Comparison of ENCODE assay signal across 8 cellular contexts in genomic region chr5:17219006-17219422, GRCh38. TPM values are rescaled to one million over a fixed set of nuclear protein-coding genes. Genes with fewer than 3 reads are reported as not detected.
A peak's percentile ranks its signal among the peaks of the same experiment; 100 is the strongest.
DNase-seq lines count a peak whose midpoint lies in the region; ATAC-seq, FAIRE-seq and TF ChIP-seq lines count a peak whose summit lies in the region.

No MANE protein-coding gene starts in this region.

- 11% methylated on average over 20 of the region's 20 CpGs for WGBS in liver
- WGBS in HepG2 (ENCODE audit: low lambda C conversion rate), result 72% methylated on average over 5 of the region's 20 CpGs

- peak overlapping the region in 2 of 3 donors; percentile 28 to 60 for H3K4me3 ChIP-seq in liver (ENCODE audit: low read depth in 1 of 3, low read length in 3 of 3)
- no peak overlapping the region for H3K4me3 ChIP-seq in HepG2 (replicated peaks in 1 of 3; ENCODE audit: insufficient read depth in 1 of 3, low read depth in 2 of 3, low read length in 3 of 3)
- peak overlapping the region; percentile 95 for H3K4me3 ChIP-seq in iPS-15b (ENCODE audit: low read depth, low read length)

- H3K27me3 ChIP-seq in liver (ENCODE audit: control insufficient read depth in 4 of 4, insufficient read depth in 4 of 4, low read length in 3 of 4), result peaks cover 0 to 9% (median 2%) of the 10 kb centered on the region in 4 donors
- H3K27me3 ChIP-seq in HepG2 (ENCODE audit: control insufficient read depth in 1 of 2, insufficient read depth in 2 of 2, low read length in 2 of 2), result no peaks in the 10 kb centered on the region
- H3K27me3 ChIP-seq in iPS-15b (ENCODE audit: control insufficient read depth, insufficient read depth, low read length), result no peaks in the 10 kb centered on the region

- DNase-seq in HepG2 (ENCODE audit: low spot score), result no peak
- peak; percentile 35 for DNase-seq in activated B cell treated with CpG ODN at 0.5 μM for 24 hours
- DNase-seq in stimulated activated effector memory CD8-positive, alpha-beta T cell treated with anti-CD3 and anti-CD28 coated beads, Interleukin-12 subunit alpha, Interleukin-12 subunit beta, amount 100 ng/mL, for 72 hours (ENCODE audit: low spot score in 2 of 2), result no peak
- DNase-seq in NK-92 treated with Interleukin-12 subunit alpha and Interleukin-12 subunit beta, amount 100 ng/mL, for 24 hours (lab: John Stamatoyannopoulos, UW), result no peak

- no peaks in the 10 kb centered on the region for H4K20me1 ChIP-seq in HepG2 (ENCODE audit: insufficient read depth, low read length)

- no peak overlapping the region for H2AFZ ChIP-seq in HepG2 (ENCODE audit: low read length)

- TF ChIP-seq EP300 in HepG2 (IDR thresholded peaks at IDR 0.05; ENCODE audit: low read depth in 2 of 2, low read length in 2 of 2), result no peak
- TF ChIP-seq EP300 in HepG2 (CRISPR knock-in tag; IDR thresholded peaks at IDR 0.05; ENCODE audit: borderline replicate concordance), result no peak

- H3K9ac ChIP-seq in liver (ENCODE audit: low read depth in 1 of 2, low read length in 2 of 2) (no peak overlapping the region), HepG2 (ENCODE audit: insufficient read depth, low read depth, low read length) (no peak overlapping the region), iPS-15b (ENCODE audit: low read depth, low read length) (peak overlapping the region; percentile 38)

- no peak for TF ChIP-seq POLR2A in HepG2 (IDR thresholded peaks at IDR 0.05; ENCODE audit: insufficient read depth in 1 of 2, low read depth in 2 of 2, low read length in 2 of 2)

- H3K9me3 Mint-ChIP-seq in activated B cell treated with CpG ODN at 0.5 μM for 24 hours, result no peaks in the 10 kb centered on the region
- H3K9me3 Mint-ChIP-seq in stimulated activated effector memory CD8-positive, alpha-beta T cell treated with anti-CD3 and anti-CD28 coated beads, Interleukin-12 subunit alpha, Interleukin-12 subunit beta, amount 100 ng/mL, for 72 hours, result no peaks in the 10 kb centered on the region

- H3K4me1 Mint-ChIP-seq in activated B cell treated with CpG ODN at 0.5 μM for 24 hours, result peaks cover 75% of the 10 kb centered on the region
- H3K4me1 Mint-ChIP-seq in stimulated activated effector memory CD8-positive, alpha-beta T cell treated with anti-CD3 and anti-CD28 coated beads, Interleukin-12 subunit alpha, Interleukin-12 subunit beta, amount 100 ng/mL, for 72 hours, result peaks cover 6% of the 10 kb centered on the region

- H3K27me3 Mint-ChIP-seq in activated B cell treated with CpG ODN at 0.5 μM for 24 hours, result no peaks in the 10 kb centered on the region

- H3K36me3 Mint-ChIP-seq in activated B cell treated with CpG ODN at 0.5 μM for 24 hours (ENCODE audit: low read depth), result peaks cover 53% of the 10 kb centered on the region
- peaks cover 6% of the 10 kb centered on the region for H3K36me3 Mint-ChIP-seq in stimulated activated effector memory CD8-positive, alpha-beta T cell treated with anti-CD3 and anti-CD28 coated beads, Interleukin-12 subunit alpha, Interleukin-12 subunit beta, amount 100 ng/mL, for 72 hours

- H3K9me3 ChIP-seq in liver (ENCODE audit: control insufficient read depth in 4 of 4, low read length in 3 of 4), result no peaks in the 10 kb centered on the region
- no peaks in the 10 kb centered on the region for H3K9me3 ChIP-seq in HepG2 (ENCODE audit: low read length)
- no peaks in the 10 kb centered on the region for H3K9me3 ChIP-seq in iPS-15b (ENCODE audit: control insufficient read depth, insufficient read depth, low read length)

- CTCF ChIA-PET in HepG2 (lab: Yijun Ruan, JAX; ENCODE audit: low intra/inter-chr PET ratio, low total read pairs) (no interaction called here), activated B cell treated with CpG ODN at 0.5 μM for 24 hours (lab: Charles Lee) (no interaction called here)

- peak overlapping the region in 1 of 2 donors; percentile 25 for H3K27ac ChIP-seq in liver (ENCODE audit: low read depth in 1 of 2, low read length in 2 of 2)
- no peak overlapping the region for H3K27ac ChIP-seq in HepG2 (ENCODE audit: extremely low read length, insufficient read depth, low read length)

- in situ Hi-C loops in HepG2 (cut with HindIII; ENCODE audit: extremely low pct_ligation_motif_present, low pct_unique_long_range_greater_than_20kb), result loop anchor here (5.0 kb wide), 1 partner anchor 1088 kb away; no protein-coding TSS in a partner anchor

- H3K79me2 ChIP-seq in HepG2 (ENCODE audit: insufficient read depth, low read length), result no peaks in the 10 kb centered on the region

- no peak for FAIRE-seq in HepG2 (lab: Jason Lieb, UNC)

- ATAC-seq in HepG2, result no peak
- peak; percentile 5 for ATAC-seq in HG03457 (IDR thresholded peaks at IDR 0.05; ENCODE audit: unreplicated experiment)
- ATAC-seq in activated B cell treated with CpG ODN at 0.5 μM for 24 hours (ENCODE audit: low read depth), result no peak
- ATAC-seq in stimulated activated effector memory CD8-positive, alpha-beta T cell treated with anti-CD3 and anti-CD28 coated beads, Interleukin-12 subunit alpha, Interleukin-12 subunit beta, amount 100 ng/mL, for 72 hours, result no peak
- ATAC-seq in HG03521 (IDR thresholded peaks at IDR 0.05; ENCODE audit: unreplicated experiment), result no peak

- peak overlapping the region; percentile 84 for H3K27ac Mint-ChIP-seq in activated B cell treated with CpG ODN at 0.5 μM for 24 hours
- no peak overlapping the region for H3K27ac Mint-ChIP-seq in stimulated activated effector memory CD8-positive, alpha-beta T cell treated with anti-CD3 and anti-CD28 coated beads, Interleukin-12 subunit alpha, Interleukin-12 subunit beta, amount 100 ng/mL, for 72 hours

- no peak overlapping the region for H3K4me2 ChIP-seq in HepG2 (ENCODE audit: low read depth, low read length)

- TF ChIP-seq CTCF in liver (IDR thresholded peaks at IDR 0.05; ENCODE audit: low read depth, low read length, missing input control) (no peak), HepG2 (CRISPR knock-in tag; IDR thresholded peaks at IDR 0.05) (no peak), activated B cell treated with CpG ODN at 0.5 μM for 24 hours (IDR thresholded peaks at IDR 0.05) (no peak)

- H3K4me3 Mint-ChIP-seq in activated B cell treated with CpG ODN at 0.5 μM for 24 hours, result peak overlapping the region; percentile 94
- peak overlapping the region; percentile 21 for H3K4me3 Mint-ChIP-seq in stimulated activated effector memory CD8-positive, alpha-beta T cell treated with anti-CD3 and anti-CD28 coated beads, Interleukin-12 subunit alpha, Interleukin-12 subunit beta, amount 100 ng/mL, for 72 hours

- POLR2A ChIA-PET in HepG2 (lab: Yijun Ruan, JAX), result no interaction called here
- POLR2A ChIA-PET in activated B cell treated with CpG ODN at 0.5 μM for 24 hours (lab: Charles Lee), result interaction anchor here (2.0 to 3.8 kb wide), 6 partner anchors 37 to 137 kb away, joined by 13 to 90 read pairs (median 52); no protein-coding TSS in a partner anchor

- H3K4me1 ChIP-seq in liver (ENCODE audit: control insufficient read depth in 4 of 4, insufficient read depth in 4 of 4, low read length in 3 of 4), result peaks cover 0 to 14% (median 7%) of the 10 kb centered on the region in 4 donors
- no peaks in the 10 kb centered on the region for H3K4me1 ChIP-seq in HepG2 (ENCODE audit: insufficient read depth, low read length)
- peaks cover 33% of the 10 kb centered on the region for H3K4me1 ChIP-seq in iPS-15b (ENCODE audit: control insufficient read depth, insufficient read depth, low read length)

- BruUV-seq in HepG2 (replicated peaks; lab: Mats Ljungman, UMichigan), result no TSS peak

- intact Hi-C loops in HepG2 (cut with micrococcal nuclease; ENCODE audit: unreplicated experiment), result no loop called here
- intact Hi-C loops in activated B cell treated with CpG ODN at 0.5 μM for 24 hours (cut with micrococcal nuclease), result loop anchor here (5.0 to 10.0 kb wide), 4 partner anchors 403 to 796 kb away; no protein-coding TSS in a partner anchor

- TF ChIP-seq RAD21 in liver (IDR thresholded peaks at IDR 0.05) (no peak), HepG2 (CRISPR knock-in tag; IDR thresholded peaks at IDR 0.05) (no peak)

- H3K36me3 ChIP-seq in liver (ENCODE audit: control insufficient read depth in 4 of 4, insufficient read depth in 3 of 4, low read depth in 1 of 4, low read length in 3 of 4) (no peaks in the 10 kb centered on the region), HepG2 (replicated peaks in 1 of 2; ENCODE audit: control insufficient read depth in 1 of 2, insufficient read depth in 2 of 2, low read length in 2 of 2) (no peaks in the 10 kb centered on the region), iPS-15b (ENCODE audit: control insufficient read depth, insufficient read depth, low read length) (no peaks in the 10 kb centered on the region)

TF ChIP-seq in liver, 16 proteins besides CTCF, POLR2A, EP300 and RAD21 (continues in another document):
- no peak for TF ChIP-seq HNF4A (conservative IDR thresholded peaks at IDR 0.05)

TF ChIP-seq in HepG2, 621 proteins besides CTCF, POLR2A, EP300 and RAD21 (continues in another document):
- no peak for TF ChIP-seq ISL2 (CRISPR knock-in tag; IDR thresholded peaks at IDR 0.05)
- no peak for TF ChIP-seq ZNF34 (CRISPR knock-in tag; IDR thresholded peaks at IDR 0.05; ENCODE audit: borderline replicate concordance)

RNA-seq across cellular contexts. Expression of gene BASP1, which starts 1.6 kb away (rescaled TPM):
- 10 to 100 TPM in 1 of 2 donors, 1 to 10 TPM in 1; 5.9 to 17.0 TPM for total RNA-seq in liver
- polyA plus RNA-seq in liver, result 1 to 10 TPM; 1.2 to 4.8 TPM
- not detected in 2 replicates for total RNA-seq in HepG2 (2016; rRNA removed; fragmentation: Illumina TruSeq; extraction: Trizol)
- total RNA-seq in HepG2 (2016; cell fraction: cytosol; rRNA removed; fragmentation: Illumina TruSeq; extraction: Trizol; ENCODE audit: low read depth), result not detected in 2 replicates
- total RNA-seq in HepG2 (2016; cell fraction: insoluble cytoplasmic fraction; rRNA removed; fragmentation: Illumina TruSeq; extraction: Trizol), result not detected in 2 replicates
- not detected in 2 replicates for total RNA-seq in HepG2 (2016; cell fraction: membrane; rRNA removed; fragmentation: Illumina TruSeq; extraction: Trizol)
- not detected in 2 replicates for total RNA-seq in HepG2 (2016; cell fraction: nucleus; rRNA removed; fragmentation: Illumina TruSeq; extraction: Trizol)
- polyA plus RNA-seq in HepG2 (2011; rRNA removed), result 0.04 TPM in 1 of 2 replicates, not detected in the other
- 0.04 and 0.05 TPM in 2 replicates for polyA plus RNA-seq in HepG2 (2011; cell fraction: cytosol; rRNA removed)
- not detected in 2 replicates for polyA plus RNA-seq in HepG2 (2011; cell fraction: nucleus; rRNA removed)
- not detected in 2 replicates for polyA plus RNA-seq in HepG2 (2012)
- not detected in 2 replicates for polyA plus RNA-seq in HepG2 (2016; cell fraction: cytosol; fragmentation: Illumina TruSeq; extraction: Trizol; ENCODE audit: low read depth)
- polyA plus RNA-seq in HepG2 (2016; cell fraction: insoluble cytoplasmic fraction; fragmentation: Illumina TruSeq; extraction: Trizol; ENCODE audit: low read depth), result not detected in 2 replicates
- not detected in 2 replicates for polyA plus RNA-seq in HepG2 (2016; cell fraction: membrane; fragmentation: Illumina TruSeq; extraction: Trizol; ENCODE audit: low read depth)
- polyA plus RNA-seq in HepG2 (2016; cell fraction: nucleus; fragmentation: Illumina TruSeq; extraction: Trizol; ENCODE audit: insufficient read depth, low read depth), result not detected in 2 replicates
- polyA minus RNA-seq in HepG2 (2011; rRNA and poly(A)+ RNA removed; ENCODE audit: low replicate concordance), result 101 TPM in 1 of 2 replicates, not detected in the other
- polyA minus RNA-seq in HepG2 (2011; cell fraction: cytosol; rRNA and poly(A)+ RNA removed), result 1.3 and 3.1 TPM in 2 replicates
- 1.1 and 1.8 TPM in 2 replicates for polyA minus RNA-seq in HepG2 (2011; cell fraction: nucleus; rRNA and poly(A)+ RNA removed)
- 316 and 318 TPM in 2 replicates for total RNA-seq in activated B cell treated with CpG ODN at 0.5 μM for 24 hours

Comparison
In these comparisons a context has a peak if more than half of its experiments do, and no peak if none do; other contexts are left out.
1. H3K4me3 ChIP-seq: peak in liver (2 of 3) and iPS-15b (single experiment); none in HepG2 (0 of 3).
2. RNA of gene BASP1, which starts 1.6 kb away (total RNA-seq): 316 to 318 TPM in activated B cell treated with CpG ODN at 0.5 μM for 24 hours; 5.9 to 17.0 TPM in liver and not detected in HepG2; every median in the first group is over 10 times any median in the second.